ENCODE assay signal across 26 cellular contexts in the genomic region with DNA sequence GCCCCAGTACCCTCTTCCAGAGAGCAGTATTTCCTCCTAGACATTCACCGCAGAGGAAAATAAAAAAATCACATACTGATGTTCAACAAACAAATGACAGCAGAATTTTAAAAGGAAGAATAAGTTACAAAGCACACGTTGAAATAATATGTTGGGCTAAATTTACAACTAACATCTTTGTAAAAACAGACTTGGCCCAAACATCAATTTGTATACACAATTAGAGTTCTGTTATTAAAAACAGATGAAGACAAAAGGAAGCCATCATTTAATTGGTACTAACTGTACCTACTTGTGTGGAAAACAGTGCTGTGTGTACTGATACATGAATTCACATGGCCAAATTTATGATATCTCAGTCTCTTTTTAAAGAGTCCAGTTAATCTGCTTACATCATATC. TPM values are rescaled to one million over a fixed set of nuclear protein-coding genes. Genes with fewer than 3 reads are reported as not detected.
"Had no signal": no experiment of that assay in that cellular context is flagged by ENCODE, and none has a peak within 500 bp of the region (broad histone marks: within the 10 kb centered on the region; RNA-seq: fewer than 3 reads in every experiment).

No MANE protein-coding gene starts in this region.

- DNase-seq: activated B cell treated with CpG ODN at 0.5 μM for 24 hours; activated CD4-positive, alpha-beta T cell treated with anti-CD3 and anti-CD28 coated beads for 48 hours; activated CD4-positive, alpha-beta T cell treated with anti-CD3 and anti-CD28 coated beads, Interleukin-2, amount 50 U/mL, for 1 hour; activated CD4-positive, alpha-beta T cell treated with anti-CD3 and anti-CD28 coated beads, Interleukin-2, amount 50 U/mL, for 48 hours; activated CD8-positive, alpha-beta memory T cell treated with anti-CD3 and anti-CD28 coated beads for 24 hours; activated CD8-positive, alpha-beta T cell treated with anti-CD3 and anti-CD28 coated beads for 36 hours; activated effector memory CD4-positive, alpha-beta T cell treated with Interleukin-2 at 50 U/mL for 16 hours; activated gamma-delta T cell treated with Interleukin-2 at 50 U/mL for 16 hours; activated naive CD4-positive, alpha-beta T cell treated with anti-CD3 and anti-CD28 coated beads, Interleukin-2, amount 50 U/mL, for 16 hours; activated naive CD4-positive, alpha-beta T cell treated with Interleukin-2 at 50 U/mL for 16 hours; activated T-cell treated with anti-CD3 and anti-CD28 coated beads, Interleukin-2, amount 50 U/mL, for 4 hours; amniotic stem cell; aorta; cortex of kidney; dermis blood vessel endothelial cell; effector CD8-positive, alpha-beta T cell; foreskin keratinocyte; gastrocnemius medialis; glutamatergic neuron; heart left ventricle; T-helper 1 cell; T-helper 17 cell; T1000; WERI-Rb-1 had no signal

- H3K4me1 ChIP-seq: breast epithelium, foreskin keratinocyte, gastrocnemius medialis, heart left ventricle had no signal

- H3K36me3 ChIP-seq: breast epithelium, cardiac muscle cell, gastrocnemius medialis, heart left ventricle, WERI-Rb-1 had no signal

- H3K9me3 ChIP-seq: breast epithelium, gastrocnemius medialis had no signal

- H3K4me3 ChIP-seq: breast epithelium, cardiac muscle cell, gastrocnemius medialis, heart left ventricle had no signal

- H3K27ac ChIP-seq: breast epithelium, cardiac muscle cell, foreskin keratinocyte, gastrocnemius medialis, heart left ventricle, WERI-Rb-1 had no signal

- H3K27me3 ChIP-seq: breast epithelium, cardiac muscle cell, foreskin keratinocyte, gastrocnemius medialis, heart left ventricle had no signal

RNA-seq across cellular contexts. Expression of a gene that starts 46.3 kb away (rescaled TPM):
- total RNA-seq: activated B cell treated with CpG ODN at 0.5 μM for 24 hours, dermis blood vessel endothelial cell, gastrocnemius medialis had no signal
